ENCODE assay signal across 24 cellular contexts in genomic region chr3:147356145-147356908, GRCh38. TPM values are rescaled to one million over a fixed set of nuclear protein-coding genes. Genes with fewer than 3 reads are reported as not detected.
"Had no signal": no experiment of that assay in that cellular context is flagged by ENCODE, and none has a peak within 500 bp of the region (broad histone marks: within the 10 kb centered on the region; RNA-seq: fewer than 3 reads in every experiment).

No MANE protein-coding gene starts in this region.

- DNase-seq: activated CD4-positive, alpha-beta memory T cell treated with anti-CD3 and anti-CD28 coated beads, Interleukin-2, amount 10 ng/mL, durations not matched to agents 7 days and 5 days; activated CD4-positive, alpha-beta T cell treated with anti-CD3 and anti-CD28 coated beads for 36 hours; activated CD8-positive, alpha-beta memory T cell treated with anti-CD3 and anti-CD28 coated beads, Interleukin-2, amount 10 ng/mL, durations not matched to agents 7 days and 5 days; activated naive CD4-positive, alpha-beta T cell; activated naive CD8-positive, alpha-beta T cell treated with anti-CD3 and anti-CD28 coated beads for 36 hours; amygdala; body of pancreas; caudate nucleus; hypothalamus; kidney; left lung; mammary epithelial cell; sigmoid colon; stimulated activated CD4-positive, alpha-beta T cell treated with anti-CD3 and anti-CD28 coated beads, Interleukin-4, amount 100 ng/mL, for 4 hours had no signal

- FAIRE-seq: colon, frontal cortex, kidney had no signal

- H3K9ac ChIP-seq: parathyroid adenoma had no signal

- H3K36me3 Mint-ChIP-seq: activated naive CD8-positive, alpha-beta T cell treated with anti-CD3 and anti-CD28 coated beads for 36 hours; stimulated activated memory B cell treated with anti-CD40 and anti-IgM and Interleukin-4, amounts not matched to agents 10 μg/mL and 1 μg/mL and 100 μg/mL, for 72 hours had no signal

- H3K9me3 ChIP-seq: body of pancreas, left lung, neutrophil, thoracic aorta had no signal

- H2AFZ ChIP-seq: parathyroid adenoma had no signal

- H3K27ac Mint-ChIP-seq: activated CD4-positive, alpha-beta memory T cell treated with anti-CD3 and anti-CD28 coated beads, Interleukin-2, amount 10 ng/mL, durations not matched to agents 7 days and 5 days; activated CD4-positive, alpha-beta T cell treated with anti-CD3 and anti-CD28 coated beads for 36 hours; activated naive CD8-positive, alpha-beta T cell treated with anti-CD3 and anti-CD28 coated beads for 36 hours; activated T-helper 17 cell treated with anti-CD3 and anti-CD28 coated beads, Interleukin-2, amount 50 U/mL, for 72 hours; stimulated activated memory B cell treated with anti-CD40 and anti-IgM and Interleukin-4, amounts not matched to agents 10 μg/mL and 1 μg/mL and 100 μg/mL, for 72 hours had no signal

- ATAC-seq: activated CD4-positive, alpha-beta T cell treated with anti-CD3 and anti-CD28 coated beads for 36 hours; activated CD8-positive, alpha-beta memory T cell treated with anti-CD3 and anti-CD28 coated beads, Interleukin-2, amount 10 ng/mL, durations not matched to agents 7 days and 5 days; activated T-helper 17 cell treated with anti-CD3 and anti-CD28 coated beads, Interleukin-2, amount 50 U/mL, for 72 hours; body of pancreas; left lung; stimulated activated memory B cell treated with anti-CD40 and anti-IgM and Interleukin-4, amounts not matched to agents 10 μg/mL and 1 μg/mL and 100 μg/mL, for 72 hours had no signal

- H3K4me3 Mint-ChIP-seq: activated CD4-positive, alpha-beta memory T cell treated with anti-CD3 and anti-CD28 coated beads, Interleukin-2, amount 10 ng/mL, durations not matched to agents 7 days and 5 days; activated CD4-positive, alpha-beta T cell treated with anti-CD3 and anti-CD28 coated beads for 36 hours; activated CD8-positive, alpha-beta memory T cell treated with anti-CD3 and anti-CD28 coated beads, Interleukin-2, amount 10 ng/mL, durations not matched to agents 7 days and 5 days; activated naive CD8-positive, alpha-beta T cell treated with anti-CD3 and anti-CD28 coated beads for 36 hours; activated T-helper 17 cell treated with anti-CD3 and anti-CD28 coated beads, Interleukin-2, amount 50 U/mL, for 72 hours; stimulated activated memory B cell treated with anti-CD40 and anti-IgM and Interleukin-4, amounts not matched to agents 10 μg/mL and 1 μg/mL and 100 μg/mL, for 72 hours had no signal

- H3K79me2 ChIP-seq: parathyroid adenoma had no signal

- H3K27ac ChIP-seq: body of pancreas, left lung, neutrophil, parathyroid adenoma, sigmoid colon had no signal

- H3K4me1 ChIP-seq: left lung, parathyroid adenoma had no signal

- H3K4me3 ChIP-seq: body of pancreas, left lung, sigmoid colon, thoracic aorta had no signal

- H3K4me1 Mint-ChIP-seq: activated CD4-positive, alpha-beta memory T cell treated with anti-CD3 and anti-CD28 coated beads, Interleukin-2, amount 10 ng/mL, durations not matched to agents 7 days and 5 days; activated CD8-positive, alpha-beta memory T cell treated with anti-CD3 and anti-CD28 coated beads, Interleukin-2, amount 10 ng/mL, durations not matched to agents 7 days and 5 days; activated naive CD8-positive, alpha-beta T cell treated with anti-CD3 and anti-CD28 coated beads for 36 hours; activated T-helper 17 cell treated with anti-CD3 and anti-CD28 coated beads, Interleukin-2, amount 50 U/mL, for 72 hours; stimulated activated memory B cell treated with anti-CD40 and anti-IgM and Interleukin-4, amounts not matched to agents 10 μg/mL and 1 μg/mL and 100 μg/mL, for 72 hours had no signal

- H3K9me3 Mint-ChIP-seq: activated CD4-positive, alpha-beta memory T cell treated with anti-CD3 and anti-CD28 coated beads, Interleukin-2, amount 10 ng/mL, durations not matched to agents 7 days and 5 days; activated T-helper 17 cell treated with anti-CD3 and anti-CD28 coated beads, Interleukin-2, amount 50 U/mL, for 72 hours had no signal

- H3K36me3 ChIP-seq: left lung, neutrophil, sigmoid colon, thoracic aorta had no signal

RNA-seq across cellular contexts. Expression of gene ZIC4, which starts 50.0 kb away (rescaled TPM):
- total RNA-seq: activated CD4-positive, alpha-beta memory T cell treated with anti-CD3 and anti-CD28 coated beads, Interleukin-2, amount 10 ng/mL, durations not matched to agents 7 days and 5 days; activated CD4-positive, alpha-beta T cell treated with anti-CD3 and anti-CD28 coated beads for 36 hours; activated CD8-positive, alpha-beta memory T cell treated with anti-CD3 and anti-CD28 coated beads, Interleukin-2, amount 10 ng/mL, durations not matched to agents 7 days and 5 days; activated naive CD8-positive, alpha-beta T cell treated with anti-CD3 and anti-CD28 coated beads for 36 hours; activated T-helper 17 cell treated with anti-CD3 and anti-CD28 coated beads, Interleukin-2, amount 50 U/mL, for 72 hours; body of pancreas; kidney; left lung; sigmoid colon; T-helper 2 cell treated with Interferon-gamma antibody and Interleukin-4, amounts not matched to agents 100 ng/mL and 5 ng/mL, for 36 hours; thoracic aorta; ureter had no signal
- polyA plus RNA-seq: esophagus, mammary epithelial cell, sigmoid colon had no signal

RNA-seq across cellular contexts. Expression of gene ZIC1, which starts 52.8 kb away (rescaled TPM):
- total RNA-seq: activated CD4-positive, alpha-beta memory T cell treated with anti-CD3 and anti-CD28 coated beads, Interleukin-2, amount 10 ng/mL, durations not matched to agents 7 days and 5 days; activated CD4-positive, alpha-beta T cell treated with anti-CD3 and anti-CD28 coated beads for 36 hours; activated CD8-positive, alpha-beta memory T cell treated with anti-CD3 and anti-CD28 coated beads, Interleukin-2, amount 10 ng/mL, durations not matched to agents 7 days and 5 days; activated naive CD8-positive, alpha-beta T cell treated with anti-CD3 and anti-CD28 coated beads for 36 hours; activated T-helper 17 cell treated with anti-CD3 and anti-CD28 coated beads, Interleukin-2, amount 50 U/mL, for 72 hours; body of pancreas; kidney; sigmoid colon; T-helper 2 cell treated with Interferon-gamma antibody and Interleukin-4, amounts not matched to agents 100 ng/mL and 5 ng/mL, for 36 hours; ureter had no signal
- polyA plus RNA-seq: esophagus, mammary epithelial cell, sigmoid colon had no signal
